In genomic region chr11:117315285-117316196, GRCh38 we compare ENCODE assay signal across 8 cellular contexts. TPM values are rescaled to one million over a fixed set of nuclear protein-coding genes. Genes with fewer than 3 reads are reported as not detected.
DNase-seq lines count a peak whose midpoint lies in the region; ATAC-seq and TF ChIP-seq lines count a peak whose summit lies in the region.

No MANE protein-coding gene starts in this region.

- H3K36me3 ChIP-seq in GM23338 (ENCODE audit: insufficient read depth) (no peaks in the 10 kb centered on the region), esophagus muscularis mucosa (peaks cover 0 to 4% (median under 1%) of the 10 kb centered on the region in 4 donors), neural progenitor cell (no peaks in the 10 kb centered on the region)

- peak; percentile 60 for ATAC-seq in GM23338
- no peak for ATAC-seq in HG03521 (IDR thresholded peaks at IDR 0.05; ENCODE audit: unreplicated experiment)

- no peak for TF ChIP-seq EP300 in esophagus muscularis mucosa (IDR thresholded peaks at IDR 0.05)

- H3K9me3 ChIP-seq in esophagus muscularis mucosa (no peaks in the 10 kb centered on the region), neural progenitor cell (ENCODE audit: low read depth) (no peaks in the 10 kb centered on the region)

- H3K27me3 Mint-ChIP-seq in GM23338 (ENCODE audit: insufficient read depth, low read depth, poor library complexity) = peaks cover 15% of the 10 kb centered on the region
- H3K27me3 Mint-ChIP-seq in neural progenitor cell (ENCODE audit: insufficient read depth, low read depth) = peaks cover 5% of the 10 kb centered on the region

- H2AFZ ChIP-seq in GM23338 = peak overlapping the region; percentile 38; the same call in 1 of the 2 replicates
- H2AFZ ChIP-seq in neural progenitor cell (replicated peaks) = peak overlapping the region; percentile 100

- H3K4me3 ChIP-seq in GM23338 (peak overlapping the region; percentile 72), WI38 (ENCODE audit: low read depth, low read length) (peak overlapping the region; percentile 82), esophagus muscularis mucosa (peak overlapping the region; percentile 73 to 98 (median 94)), neural progenitor cell (peak overlapping the region; percentile 79)

- H3K4me1 Mint-ChIP-seq in GM23338 = peaks cover 16% of the 10 kb centered on the region
- peaks cover 17% of the 10 kb centered on the region for H3K4me1 Mint-ChIP-seq in neural progenitor cell

- DNase-seq in GM23338 (ENCODE audit: low spot score) = peak; percentile 25
- DNase-seq in esophagus muscularis mucosa (ENCODE audit: extremely low spot score) = no peak
- DNase-seq in neural progenitor cell (ENCODE audit: low spot score) = no peak
- no peak for DNase-seq in superior temporal gyrus (ENCODE audit: extremely low spot score)
- DNase-seq in KG1 (lab: John Stamatoyannopoulos, UW) = no peak
- no peak for DNase-seq in SHP77 treated with DMSO at 0.1 percent for 48 hours (lab: John Stamatoyannopoulos, UW)

- H3K27ac Mint-ChIP-seq in GM23338 = no peak overlapping the region
- no peak overlapping the region for H3K27ac Mint-ChIP-seq in neural progenitor cell

- TF ChIP-seq POLR2A in esophagus muscularis mucosa (IDR thresholded peaks at IDR 0.05; ENCODE audit: low read depth) = no peak

- no peaks in the 10 kb centered on the region for H3K9me2 ChIP-seq in GM23338 (ENCODE audit: insufficient read depth)

- H3K79me2 ChIP-seq in GM23338 (replicated peaks; ENCODE audit: insufficient read depth) (no peaks in the 10 kb centered on the region), neural progenitor cell (ENCODE audit: low read depth) (no peaks in the 10 kb centered on the region)

- H4K20me1 ChIP-seq in GM23338 (replicated peaks; ENCODE audit: insufficient read depth) = no peaks in the 10 kb centered on the region
- no peaks in the 10 kb centered on the region for H4K20me1 ChIP-seq in neural progenitor cell (ENCODE audit: low read depth)

- H3K9me3 Mint-ChIP-seq in GM23338 = no peaks in the 10 kb centered on the region; the same call in 2 of the 3 replicates
- no peaks in the 10 kb centered on the region for H3K9me3 Mint-ChIP-seq in neural progenitor cell

- H3K4me1 ChIP-seq in GM23338 (ENCODE audit: insufficient read depth) (peaks cover 13% of the 10 kb centered on the region; the same call in 1 of the 2 replicates), esophagus muscularis mucosa (peaks cover 21 to 42% (median 32%) of the 10 kb centered on the region in 4 donors), neural progenitor cell (peaks cover 18% of the 10 kb centered on the region)

- H3K4me2 ChIP-seq in GM23338 (peak overlapping the region; percentile 79), neural progenitor cell (peak overlapping the region; percentile 96)

- TF ChIP-seq CTCF in GM23338 (conservative IDR thresholded peaks at IDR 0.05; ENCODE audit: low read depth in 2 of 2) (no peak), WI38 (IDR thresholded peaks at IDR 0.05; ENCODE audit: low read depth, low read length) (no peak), esophagus muscularis mucosa (IDR thresholded peaks at IDR 0.05) (no peak), neural progenitor cell (IDR thresholded peaks at IDR 0.05) (no peak)

- H3K27ac ChIP-seq in GM23338 (ENCODE audit: low read depth) = no peak overlapping the region
- peak overlapping the region; percentile 60 to 77 (median 68) for H3K27ac ChIP-seq in esophagus muscularis mucosa (replicated peaks in 1 of 4)
- no peak overlapping the region for H3K27ac ChIP-seq in neural progenitor cell

- H3F3A ChIP-seq in GM23338 (replicated peaks; ENCODE audit: low read depth) (no peaks in the 10 kb centered on the region), neural progenitor cell (ENCODE audit: low read depth) (no peaks in the 10 kb centered on the region)

- H3K9ac ChIP-seq in neural progenitor cell = peak overlapping the region; percentile 25

- H3K36me3 Mint-ChIP-seq in GM23338 (ENCODE audit: low read depth) (no peaks in the 10 kb centered on the region), neural progenitor cell (no peaks in the 10 kb centered on the region)

- H3K4me3 Mint-ChIP-seq in GM23338 (peak overlapping the region; percentile 77), neural progenitor cell (peak overlapping the region; percentile 89)

- H3K27me3 ChIP-seq in GM23338 (ENCODE audit: insufficient read depth) (no peaks in the 10 kb centered on the region), esophagus muscularis mucosa (no peaks in the 10 kb centered on the region), neural progenitor cell (no peaks in the 10 kb centered on the region)

- intact Hi-C loops in esophagus muscularis mucosa (cut with DNase I) = no loop called here

- WGBS in esophagus muscularis mucosa = 5% methylated on average over 4 of the region's 62 CpGs

TF ChIP-seq in GM23338, 12 proteins besides CTCF, POLR2A, EP300 and RAD21:
- TF ChIP-seq STAT1 (IDR thresholded peaks at IDR 0.05; ENCODE audit: unreplicated experiment) (no peak), ZNF462 (CRISPR knock-in tag; IDR thresholded peaks at IDR 0.05) (no peak), POLR2AphosphoS5 (IDR thresholded peaks at IDR 0.05; ENCODE audit: low read depth) (no peak), EZH2phosphoT487 (IDR thresholded peaks at IDR 0.05; ENCODE audit: unreplicated experiment) (no peak), JUNB (IDR thresholded peaks at IDR 0.05; ENCODE audit: unreplicated experiment) (no peak)

RNA-seq across cellular contexts. Expression of gene BACE1, which starts 0.5 kb away (rescaled TPM):
- total RNA-seq in GM23338 (2014; rRNA removed; shearing (Covaris generic)) = 7.2 and 9.2 TPM in 2 replicates
- 1.9 and 2.4 TPM in 2 replicates for polyA plus RNA-seq in GM23338 (2016; fragmentation: Nextera tagmentation; extraction: Ambion mirVana)
- total RNA-seq in esophagus muscularis mucosa = 10 to 100 TPM; 20.8 to 37.7 (median 23.9) TPM
- 8.2 and 16.3 TPM in 2 replicates for total RNA-seq in neural progenitor cell (ENCODE audit: low replicate concordance)

RNA-seq across cellular contexts. Expression of gene CEP164, which starts 12.1 kb away (rescaled TPM):
- total RNA-seq in GM23338 (2014; rRNA removed; shearing (Covaris generic)) = 13.9 and 18.0 TPM in 2 replicates
- 23.5 and 23.8 TPM in 2 replicates for polyA plus RNA-seq in GM23338 (2016; fragmentation: Nextera tagmentation; extraction: Ambion mirVana)
- total RNA-seq in esophagus muscularis mucosa (10 to 100 TPM; 16.4 to 21.2 (median 18.7) TPM), neural progenitor cell (ENCODE audit: low replicate concordance) (24.2 and 26.0 TPM in 2 replicates)

RNA-seq across cellular contexts. Expression of gene BACE1-AS, which starts 24.4 kb away (rescaled TPM):
- total RNA-seq in GM23338 (2014; rRNA removed; shearing (Covaris generic)) = 8.5 and 10.6 TPM in 2 replicates
- 18.6 and 19.6 TPM in 2 replicates for polyA plus RNA-seq in GM23338 (2016; fragmentation: Nextera tagmentation; extraction: Ambion mirVana)
- 10 to 100 TPM in 3 of 4 donors, 1 to 10 TPM in 1; 7.5 to 13.2 (median 11.1) TPM for total RNA-seq in esophagus muscularis mucosa
- 7.6 and 10.3 TPM in 2 replicates for total RNA-seq in neural progenitor cell (ENCODE audit: low replicate concordance)

Comparison
In these comparisons a context has a peak if more than half of its experiments do, and no peak if none do; other contexts are left out.
1. H3K27ac ChIP-seq: peak in esophagus muscularis mucosa (4 of 4); none in GM23338 (single experiment) and neural progenitor cell (single experiment).
2. Peak in every context shown above with its lines, with median percentiles within 50 percentile points of each other: H3K4me3 ChIP-seq.